ENCODE assay signal across 9 cellular contexts in genomic region chr1:207808322-207808705, GRCh38. TPM values are rescaled to one million over a fixed set of nuclear protein-coding genes. Genes with fewer than 3 reads are reported as not detected.
A peak's percentile ranks its signal among the peaks of the same experiment; 100 is the strongest.
DNase-seq lines count a peak whose midpoint lies in the region; ATAC-seq, FAIRE-seq and TF ChIP-seq lines count a peak whose summit lies in the region.
"Had no signal": no experiment of that assay in that cellular context is flagged by ENCODE, and none has a peak within 500 bp of the region (broad histone marks: within the 10 kb centered on the region; RNA-seq: fewer than 3 reads in every experiment).

No MANE protein-coding gene starts in this region.

- no peak overlapping the region for H3K4me3 Mint-ChIP-seq in activated CD8-positive, alpha-beta memory T cell treated with anti-CD3 and anti-CD28 coated beads, Interleukin-2, amount 10 ng/mL, durations not matched to agents 7 days and 5 days

- peak overlapping the region; percentile 28 for H3K27ac Mint-ChIP-seq in activated CD8-positive, alpha-beta memory T cell treated with anti-CD3 and anti-CD28 coated beads, Interleukin-2, amount 10 ng/mL, durations not matched to agents 7 days and 5 days

- POLR2A ChIA-PET in GM12878 (lab: Charles Lee), result interaction anchor here (1.0 kb wide), 1 partner anchor 14 kb away, joined by 4 read pairs; no protein-coding TSS in a partner anchor

- H3K4me1 Mint-ChIP-seq in activated CD8-positive, alpha-beta memory T cell treated with anti-CD3 and anti-CD28 coated beads, Interleukin-2, amount 10 ng/mL, durations not matched to agents 7 days and 5 days, result peaks cover 29% of the 10 kb centered on the region

- H3K9ac ChIP-seq in GM12878 (ENCODE audit: control insufficient read depth, insufficient read depth, low read length), result no peak overlapping the region

- H3K27me3 ChIP-seq in GM12878 (replicated peaks in 1 of 2; ENCODE audit: control insufficient read depth in 2 of 2, insufficient read depth in 2 of 2, low read length in 1 of 2), result no peaks in the 10 kb centered on the region
- H3K27me3 ChIP-seq in right lobe of liver, result no peaks in the 10 kb centered on the region
- no peaks in the 10 kb centered on the region for H3K27me3 ChIP-seq in tibial artery
- H3K27me3 ChIP-seq: MG63 had no signal

- H3K36me3 Mint-ChIP-seq in activated CD8-positive, alpha-beta memory T cell treated with anti-CD3 and anti-CD28 coated beads, Interleukin-2, amount 10 ng/mL, durations not matched to agents 7 days and 5 days, result peaks cover 34% of the 10 kb centered on the region

- intact Hi-C loops in GM12878 (cut with micrococcal nuclease; ENCODE audit: unreplicated experiment), result no loop called here
- intact Hi-C loops in right lobe of liver (cut with DNase I), result no loop called here
- intact Hi-C loops in tibial artery (cut with DNase I; ENCODE audit: low total_unique reads), result loop anchor here (10.0 kb wide), 1 partner anchor 416 kb away; no protein-coding TSS in a partner anchor

- H3K4me2 ChIP-seq in GM12878 (ENCODE audit: control insufficient read depth, insufficient read depth), result no peak overlapping the region

- RAD21 ChIA-PET in GM12878 (lab: Charles Lee; ENCODE audit: unreplicated experiment), result no interaction called here

- no peak for TF ChIP-seq CTCF in GM12878 (IDR thresholded peaks at IDR 0.05 in 2 of 3, conservative IDR thresholded peaks at IDR 0.05 in 1 of 3; ENCODE audit: control insufficient read depth in 2 of 3, extremely low read depth in 1 of 3, insufficient read depth in 1 of 3, low read depth in 3 of 3, low read length in 3 of 3)
- no peak for TF ChIP-seq CTCF in right lobe of liver (IDR thresholded peaks at IDR 0.05)
- no peak for TF ChIP-seq CTCF in tibial artery (IDR thresholded peaks at IDR 0.05)

- peaks cover 9% of the 10 kb centered on the region for H3K79me2 ChIP-seq in GM12878 (ENCODE audit: control insufficient read depth, insufficient read depth, low read length)

- DNase-seq in activated CD8-positive, alpha-beta memory T cell treated with anti-CD3 and anti-CD28 coated beads, Interleukin-2, amount 10 ng/mL, durations not matched to agents 7 days and 5 days, result peak; percentile 34
- DNase-seq in activated CD8-positive, alpha-beta memory T cell treated with anti-CD3 and anti-CD28 coated beads, Interleukin-2, amount 50 U/mL, for 48 hours, result no peak
- DNase-seq in GM12878 (ENCODE audit: low read depth, low spot score), result no peak
- no peak for DNase-seq in right lobe of liver
- DNase-seq in tibial artery, result peak in 1 of 2 donors; percentile 67
- DNase-seq in OCI-M1 (lab: John Stamatoyannopoulos, UW), result no peak
- no peak for DNase-seq in DMS114 treated with DMSO at 0.1 percent for 48 hours (lab: John Stamatoyannopoulos, UW; ENCODE audit: unreplicated experiment)
- DNase-seq: MG63 had no signal

- H3K36me3 ChIP-seq in GM12878 (ENCODE audit: control insufficient read depth in 2 of 2, insufficient read depth in 2 of 2, low read length in 1 of 2) (peaks cover 45 to 51% of the 10 kb centered on the region in 2 experiments), right lobe of liver (peaks cover 0 to 86% (median 37%) of the 10 kb centered on the region in 4 donors), tibial artery (peaks cover 91 to 100% (median 96%) of the 10 kb centered on the region in 3 donors)

- H3K27ac ChIP-seq in GM12878 (ENCODE audit: control insufficient read depth, insufficient read depth), result no peak overlapping the region
- H3K27ac ChIP-seq in right lobe of liver, result peak overlapping the region; percentile 17 to 91 (median 51)
- H3K27ac ChIP-seq in tibial artery, result peak overlapping the region; percentile 85 to 100

- no peak overlapping the region for H2AFZ ChIP-seq in GM12878 (ENCODE audit: control insufficient read depth, low read depth, low read length)

- peaks cover 20% of the 10 kb centered on the region for H3K4me1 ChIP-seq in GM12878 (ENCODE audit: control insufficient read depth, insufficient read depth, low read length)
- peaks cover 0 to 77% (median 28%) of the 10 kb centered on the region in 4 donors for H3K4me1 ChIP-seq in right lobe of liver
- H3K4me1 ChIP-seq in tibial artery, result peaks cover 0 to 95% (median 84%) of the 10 kb centered on the region in 4 donors

- no peak for TF ChIP-seq RAD21 in GM12878 (IDR thresholded peaks at IDR 0.05; ENCODE audit: insufficient read depth, low read depth, low read length)

- H4K20me1 ChIP-seq in GM12878 (ENCODE audit: control insufficient read depth, insufficient read depth), result no peaks in the 10 kb centered on the region; the same call in none of the 2 replicates

- no peak overlapping the region for H3K4me3 ChIP-seq in GM12878
- H3K4me3 ChIP-seq in right lobe of liver, result no peak overlapping the region
- no peak overlapping the region for H3K4me3 ChIP-seq in tibial artery
- H3K4me3 ChIP-seq: MG63 had no signal

- TF ChIP-seq EP300 in GM12878 (IDR thresholded peaks at IDR 0.05; ENCODE audit: borderline replicate concordance in 1 of 2, control insufficient read depth in 1 of 2, low read depth in 2 of 2, low read length in 2 of 2), result no peak

- SMC1A ChIA-PET in GM12878 (lab: Charles Lee; ENCODE audit: uncharacterized antibody, unreplicated experiment), result no interaction called here

- FAIRE-seq in GM12878 (lab: Jason Lieb, UNC), result no peak

- H3K9me3 ChIP-seq in GM12878 (replicated peaks; ENCODE audit: control insufficient read depth, insufficient read depth, low read length) (no peaks in the 10 kb centered on the region), right lobe of liver (no peaks in the 10 kb centered on the region), tibial artery (no peaks in the 10 kb centered on the region)
- H3K9me3 ChIP-seq: MG63 had no signal

- CTCF ChIA-PET in activated CD8-positive, alpha-beta memory T cell treated with anti-CD3 and anti-CD28 coated beads, Interleukin-2, amount 10 ng/mL, durations not matched to agents 7 days and 5 days (lab: Charles Lee), result no interaction called here
- CTCF ChIA-PET in GM12878 (lab: Yijun Ruan, JAX), result no interaction called here

- no peaks in the 10 kb centered on the region for H3K27me3 Mint-ChIP-seq in activated CD8-positive, alpha-beta memory T cell treated with anti-CD3 and anti-CD28 coated beads, Interleukin-2, amount 10 ng/mL, durations not matched to agents 7 days and 5 days

- no peak for ATAC-seq in activated CD8-positive, alpha-beta memory T cell treated with anti-CD3 and anti-CD28 coated beads, Interleukin-2, amount 10 ng/mL, durations not matched to agents 7 days and 5 days
- ATAC-seq in GM12878, result no peak
- ATAC-seq in right lobe of liver, result peak in 1 of 4 donors; percentile 1
- no peak for ATAC-seq in GM19324 (IDR thresholded peaks at IDR 0.05; ENCODE audit: low FRiP score, unreplicated experiment)

- in situ Hi-C loops in GM12878 (cut with MboI), result no loop called here

- H3K9me3 Mint-ChIP-seq in activated CD8-positive, alpha-beta memory T cell treated with anti-CD3 and anti-CD28 coated beads, Interleukin-2, amount 10 ng/mL, durations not matched to agents 7 days and 5 days (ENCODE audit: low read depth), result no peaks in the 10 kb centered on the region

- no peak for TF ChIP-seq POLR2A in GM12878 (IDR thresholded peaks at IDR 0.05; ENCODE audit: low read depth, low read length)
- TF ChIP-seq POLR2A in right lobe of liver (IDR thresholded peaks at IDR 0.05), result no peak

- BruUV-seq in GM12878 (replicated peaks; lab: Mats Ljungman, UMichigan), result no TSS peak

- 92% methylated on average over 7 of the region's 7 CpGs for WGBS in GM12878 (ENCODE audit: insufficient coverage, insufficient replicate concordance, low lambda C conversion rate, missing lambda C conversion rate)
- WGBS in right lobe of liver (ENCODE audit: insufficient coverage, low coverage, low lambda C conversion rate, missing lambda C conversion rate), result 45% methylated on average over 6 of the region's 7 CpGs

TF ChIP-seq in GM12878, 131 proteins besides CTCF, POLR2A, EP300 and RAD21:
- peak; percentile 31; the same call in 1 of the 2 replicates for TF ChIP-seq POLR2AphosphoS5 (IDR thresholded peaks at IDR 0.05; ENCODE audit: low read length)
- TF ChIP-seq JUNB (IDR thresholded peaks at IDR 0.05), result no peak
- no peak for TF ChIP-seq HDGF (IDR thresholded peaks at IDR 0.05)

RNA-seq across cellular contexts. Expression of gene CD46, which starts 56.5 kb away (rescaled TPM):
- 100 to 1,000 TPM in 1 of 2 experiments, 10 to 100 TPM in 1; 98.3 to 104 TPM for total RNA-seq in activated CD8-positive, alpha-beta memory T cell treated with anti-CD3 and anti-CD28 coated beads, Interleukin-2, amount 10 ng/mL, durations not matched to agents 7 days and 5 days
- 420 and 469 TPM in 2 replicates for total RNA-seq in GM12878 (2013; cell fraction: nucleolus; rRNA removed)
- total RNA-seq in GM12878 (2014; rRNA removed) (73.1 and 98.0 TPM in 2 replicates), GM12878 (2014; rRNA removed; fragmentation: Illumina TruSeq; extraction: Trizol) (67.7 and 79.7 TPM in 2 replicates), GM12878 (2021) (67.6 and 79.0 TPM in 2 replicates), right lobe of liver (100 to 1,000 TPM in 5 of 6 experiments, 10 to 100 TPM in 1; 99.3 to 133 (median 114) TPM)
- polyA plus RNA-seq in GM12878 (2011; ENCODE audit: low read depth), result 42.7 TPM
- polyA plus RNA-seq in GM12878 (2011; rRNA removed) (198 and 326 TPM in 2 replicates), GM12878 (2014; fragmentation: Illumina TruSeq; extraction: Trizol) (96.3 and 157 TPM in 2 replicates), GM12878 (2014; fragmentation: Nextera tagmentation; extraction: Ambion mirVana) (10 to 100 TPM; 61.1 to 62.7 TPM), GM12878 (2014; rRNA removed) (55.5 and 85.8 TPM in 2 replicates), GM12878 (2016; fragmentation: Nextera tagmentation; extraction: Ambion mirVana) (10 to 100 TPM; 83.9 to 88.2 TPM)
- 40.3 and 44.4 TPM in 2 replicates for polyA plus RNA-seq in GM12878 (2011; cell fraction: cytosol; rRNA removed)
- 274 and 367 TPM in 2 replicates for polyA plus RNA-seq in GM12878 (2011; cell fraction: nucleus; rRNA removed)
- 59.8 and 83.3 TPM in 2 replicates for polyA plus RNA-seq in GM12878 (2012)
- 45.0 and 60.1 TPM in 2 replicates for polyA minus RNA-seq in GM12878 (2011; rRNA and poly(A)+ RNA removed)
- 30.5 and 41.0 TPM in 2 replicates for polyA minus RNA-seq in GM12878 (2011; cell fraction: cytosol; rRNA and poly(A)+ RNA removed)
- polyA minus RNA-seq in GM12878 (2011; cell fraction: nucleus; rRNA and poly(A)+ RNA removed), result 85.2 and 95.7 TPM in 2 replicates
